1 cellular context compared by ENCODE assay signal in the genomic region with DNA sequence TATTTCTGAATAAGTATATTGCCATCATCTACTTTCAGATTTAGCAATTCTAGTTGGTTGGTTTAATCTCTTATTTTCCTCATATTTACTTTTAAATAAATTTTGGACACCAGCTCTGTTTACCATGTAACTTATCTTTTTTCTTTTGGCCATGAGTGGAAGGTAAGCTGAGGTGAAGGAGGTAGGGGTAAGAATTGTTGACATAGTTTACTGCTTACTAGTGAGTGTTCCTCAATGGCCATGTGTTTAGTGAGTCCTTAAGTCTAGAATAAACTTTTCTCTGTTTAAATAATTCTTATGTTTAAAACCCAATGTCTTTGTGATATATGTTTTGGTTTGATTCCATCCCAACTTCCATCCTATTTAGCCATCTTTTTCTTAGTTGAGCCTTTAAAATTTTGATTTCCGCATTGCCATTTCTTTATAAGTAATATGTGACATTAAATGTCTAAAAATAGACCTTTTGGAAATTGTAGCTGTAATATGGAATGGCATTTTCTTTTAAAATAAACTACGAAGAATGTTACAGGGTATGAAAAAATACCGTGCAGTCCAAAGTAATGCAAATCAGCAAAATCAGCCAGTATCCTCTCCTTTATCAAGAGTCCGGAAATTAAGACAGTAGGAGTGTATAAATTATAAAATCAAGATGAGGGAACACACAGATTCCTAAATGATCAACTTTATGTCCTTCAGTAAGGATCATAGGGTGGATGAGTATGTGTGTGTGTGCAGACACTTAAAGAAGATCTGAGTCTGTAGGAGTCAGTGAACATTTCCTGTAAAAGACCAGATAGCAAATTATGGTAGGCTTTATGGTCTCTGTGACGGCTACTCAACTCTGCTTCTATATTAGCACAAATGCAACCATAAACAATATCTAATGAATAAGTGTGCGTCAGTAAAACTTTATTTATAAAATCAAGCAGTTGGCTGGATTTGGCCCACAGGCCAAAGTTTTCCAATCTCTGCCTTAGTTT.
TF ChIP-seq lines count a peak whose summit lies in the region.

No MANE protein-coding gene starts in this region.

TF ChIP-seq in K562, 482 proteins besides CTCF, POLR2A, EP300 and RAD21 (continued from another document):
- TF ChIP-seq, protein P1, sequence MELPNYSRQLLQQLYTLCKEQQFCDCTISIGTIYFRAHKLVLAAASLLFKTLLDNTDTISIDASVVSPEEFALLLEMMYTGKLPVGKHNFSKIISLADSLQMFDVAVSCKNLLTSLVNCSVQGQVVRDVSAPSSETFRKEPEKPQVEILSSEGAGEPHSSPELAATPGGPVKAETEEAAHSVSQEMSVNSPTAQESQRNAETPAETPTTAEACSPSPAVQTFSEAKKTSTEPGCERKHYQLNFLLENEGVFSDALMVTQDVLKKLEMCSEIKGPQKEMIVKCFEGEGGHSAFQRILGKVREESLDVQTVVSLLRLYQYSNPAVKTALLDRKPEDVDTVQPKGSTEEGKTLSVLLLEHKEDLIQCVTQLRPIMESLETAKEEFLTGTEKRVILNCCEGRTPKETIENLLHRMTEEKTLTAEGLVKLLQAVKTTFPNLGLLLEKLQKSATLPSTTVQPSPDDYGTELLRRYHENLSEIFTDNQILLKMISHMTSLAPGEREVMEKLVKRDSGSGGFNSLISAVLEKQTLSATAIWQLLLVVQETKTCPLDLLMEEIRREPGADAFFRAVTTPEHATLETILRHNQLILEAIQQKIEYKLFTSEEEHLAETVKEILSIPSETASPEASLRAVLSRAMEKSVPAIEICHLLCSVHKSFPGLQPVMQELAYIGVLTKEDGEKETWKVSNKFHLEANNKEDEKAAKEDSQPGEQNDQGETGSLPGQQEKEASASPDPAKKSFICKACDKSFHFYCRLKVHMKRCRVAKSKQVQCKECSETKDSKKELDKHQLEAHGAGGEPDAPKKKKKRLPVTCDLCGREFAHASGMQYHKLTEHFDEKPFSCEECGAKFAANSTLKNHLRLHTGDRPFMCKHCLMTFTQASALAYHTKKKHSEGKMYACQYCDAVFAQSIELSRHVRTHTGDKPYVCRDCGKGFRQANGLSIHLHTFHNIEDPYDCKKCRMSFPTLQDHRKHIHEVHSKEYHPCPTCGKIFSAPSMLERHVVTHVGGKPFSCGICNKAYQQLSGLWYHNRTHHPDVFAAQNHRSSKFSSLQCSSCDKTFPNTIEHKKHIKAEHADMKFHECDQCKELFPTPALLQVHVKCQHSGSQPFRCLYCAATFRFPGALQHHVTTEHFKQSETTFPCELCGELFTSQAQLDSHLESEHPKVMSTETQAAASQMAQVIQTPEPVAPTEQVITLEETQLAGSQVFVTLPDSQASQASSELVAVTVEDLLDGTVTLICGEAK (IDR thresholded peaks at IDR 0.05), result peak; percentile 85
- TF ChIP-seq, protein P1 (CRISPR knock-in tag; IDR thresholded peaks at IDR 0.05), result no peak
- TF ChIP-seq ZNF316 (IDR thresholded peaks at IDR 0.05), result peak; percentile 54; the same call in 1 of the 2 replicates
- TF ChIP-seq ZNF717 (CRISPR knock-in tag; IDR thresholded peaks at IDR 0.05), result 0 out of 2 replicates have a peak, but pooled peaks have one; percentile 10
- 0 out of 2 replicates have a peak, but pooled peaks have one; percentile 6 for TF ChIP-seq NCOR1 (IDR thresholded peaks at IDR 0.05)
- 0 out of 2 replicates have a peak, but pooled peaks have one; percentile 16 for TF ChIP-seq ZBTB17 (CRISPR knock-in tag; IDR thresholded peaks at IDR 0.05)
- TF ChIP-seq DEAF1 (CRISPR knock-in tag; IDR thresholded peaks at IDR 0.05), result peak; percentile 5; the same call in 1 of the 2 replicates
